Comparison of ENCODE assay signal across 8 cellular contexts in the genomic region with DNA sequence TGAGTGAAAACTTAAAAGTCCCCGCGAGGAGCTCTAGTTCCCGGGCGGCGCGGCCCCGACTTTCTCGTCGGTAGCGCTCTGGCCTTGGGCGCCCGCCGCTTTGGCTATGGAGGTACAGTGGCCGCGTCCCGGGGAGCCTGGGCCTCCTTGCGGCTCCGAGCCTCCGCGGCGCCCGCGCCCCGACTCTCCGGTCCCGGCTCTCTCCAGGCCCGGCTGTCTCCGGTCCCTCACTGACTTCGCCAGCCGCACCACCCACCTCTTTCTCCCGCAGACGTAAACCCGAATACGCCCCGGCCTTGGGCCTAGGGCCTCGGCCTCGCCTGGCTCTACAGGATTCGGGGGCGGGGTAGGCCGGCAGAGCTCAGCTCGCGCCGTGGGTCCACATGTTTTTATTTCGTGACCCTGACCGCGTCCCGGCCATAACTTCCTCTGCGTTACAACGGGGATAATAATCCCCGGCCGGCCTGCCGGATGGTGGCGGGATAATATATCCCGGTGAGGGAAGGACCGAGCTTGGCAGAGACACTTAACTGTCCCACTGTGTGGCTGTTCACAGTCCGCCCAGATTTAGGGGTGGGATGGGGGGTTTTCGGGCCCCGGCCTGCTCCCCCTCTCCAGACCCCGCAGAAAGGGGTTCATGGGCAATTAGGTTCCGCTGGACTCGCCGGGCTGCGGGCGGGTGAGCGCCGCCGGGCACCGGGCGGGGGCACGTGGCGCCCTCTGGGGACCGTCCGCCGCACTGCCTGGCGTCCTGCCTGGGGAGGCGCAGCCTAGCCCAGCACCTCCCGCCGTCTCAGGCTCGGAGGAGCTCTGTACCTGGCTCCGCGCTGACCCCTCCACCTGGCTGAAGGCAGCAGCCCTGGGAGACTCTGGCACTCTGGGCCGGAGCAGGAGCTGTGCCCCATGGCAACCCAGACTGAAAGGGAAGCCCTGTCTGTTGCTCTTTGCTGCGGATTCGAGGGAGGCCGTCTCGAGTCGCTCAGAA. TPM values are rescaled to one million over a fixed set of nuclear protein-coding genes. Genes with fewer than 3 reads are reported as not detected.
DNase-seq lines count a peak whose midpoint lies in the region; ATAC-seq and TF ChIP-seq lines count a peak whose summit lies in the region.

No MANE protein-coding gene starts in this region.

- in situ Hi-C loops in IMR-90 (cut with MboI; ENCODE audit: low sequenced_read_pairs), result no loop called here

- no peak overlapping the region for H2AK9ac ChIP-seq in IMR-90 (replicated peaks; ENCODE audit: low read depth, low read length, poor library complexity)

- H3K9me1 ChIP-seq in IMR-90 (ENCODE audit: insufficient read depth, low read length), result no peaks in the 10 kb centered on the region

- intact Hi-C loops in IMR-90 (cut with micrococcal nuclease), result loop anchor here (1.0 kb wide), 1 partner anchor 346 kb away; no protein-coding TSS in a partner anchor
- intact Hi-C loops in dorsolateral prefrontal cortex (cut with DNase I), result no loop called here

- H3K36me3 ChIP-seq in IMR-90 (ENCODE audit: control insufficient read depth, insufficient read depth, low read length), result no peaks in the 10 kb centered on the region

- 4% methylated on average over 23 of the region's 87 CpGs; no CpG with 5 or more reads in 1 of the 2 experiments for WGBS in IMR-90 (ENCODE audit: extremely low coverage in 2 of 2, insufficient read length in 1 of 2), 2 experiments

- H2AK5ac ChIP-seq in IMR-90 (ENCODE audit: low read depth, low read length), result no peak overlapping the region

- H3K4ac ChIP-seq in IMR-90 (ENCODE audit: low read depth, low read length), result no peak overlapping the region

- peak; percentile 62 for TF ChIP-seq RAD21 in IMR-90 (IDR thresholded peaks at IDR 0.05; ENCODE audit: low read length)

- no peak overlapping the region for H3K14ac ChIP-seq in IMR-90 (replicated peaks; ENCODE audit: low read depth, low read length)

- TF ChIP-seq CTCF in IMR-90 (conservative IDR thresholded peaks at IDR 0.05; ENCODE audit: low read depth, low read length) (peak; percentile 61), dorsolateral prefrontal cortex (IDR thresholded peaks at IDR 0.05 in 54 of 56, conservative IDR thresholded peaks at IDR 0.05 in 2 of 56; ENCODE audit: low read depth in 1 of 56, partially characterized antibody in 56 of 56) (peak in 48 of 56 donors; percentile 16 to 60 (median 42))

- no peak overlapping the region for H4K8ac ChIP-seq in IMR-90 (ENCODE audit: low read depth in 2 of 2, low read length in 2 of 2)

- H3K4me2 ChIP-seq in IMR-90 (ENCODE audit: low read depth, low read length), result peak overlapping the region; percentile 58

- no peak overlapping the region for H2BK5ac ChIP-seq in IMR-90 (ENCODE audit: low read depth, low read length, poor library complexity, severe bottlenecking)

- no peak overlapping the region for H2BK20ac ChIP-seq in IMR-90 (ENCODE audit: low read depth, low read length)

- DNase-seq in AG20443 (ENCODE audit: low spot score) (peak; percentile 90), IMR-90 (no peak), dorsolateral prefrontal cortex (peak in 1 of 10 donors; percentile 48), lung microvascular endothelial cell (ENCODE audit: low read depth in 2 of 2) (peak; percentile 59 to 84), 8988T (no peak), NCI-H1105 treated with DMSO at 0.1 percent for 48 hours (lab: John Stamatoyannopoulos, UW) (no peak), NCI-H774 (lab: John Stamatoyannopoulos, UW) (no peak)

- ATAC-seq in GM19397 (IDR thresholded peaks at IDR 0.05; ENCODE audit: unreplicated experiment), result peak; percentile 84
- ATAC-seq in IMR-90 (ENCODE audit: low read depth), result peak; percentile 72

- H3K23ac ChIP-seq in IMR-90 (ENCODE audit: low read depth, low read length), result no peak overlapping the region

- no peaks in the 10 kb centered on the region for H3K79me1 ChIP-seq in IMR-90 (ENCODE audit: low read depth in 1 of 2, low read length in 2 of 2)

- TF ChIP-seq POLR2A in IMR-90 (IDR thresholded peaks at IDR 0.05; ENCODE audit: low read depth, low read length), result no peak

- POLR2A ChIA-PET in IMR-90 (lab: Charles Lee; ENCODE audit: unreplicated experiment), result no interaction called here

- H3K9ac ChIP-seq in IMR-90 (ENCODE audit: low read depth, low read length), result no peak overlapping the region

- BruUV-seq in IMR-90 (replicated peaks; lab: Mats Ljungman, UMichigan), result no TSS peak

- H2AFZ ChIP-seq in IMR-90 (replicated peaks; ENCODE audit: low read length, poor library complexity), result peak overlapping the region; percentile 73

- H3K56ac ChIP-seq in IMR-90 (ENCODE audit: extremely low read depth, insufficient read depth, low read length), result no peak overlapping the region

- no peak overlapping the region for H4K5ac ChIP-seq in IMR-90 (ENCODE audit: low read depth, low read length)

- H3K27ac ChIP-seq in IMR-90 (ENCODE audit: insufficient read depth, low read length) (no peak overlapping the region), dorsolateral prefrontal cortex (peak overlapping the region in 36 of 59 donors; percentile 6 to 89 (median 68))

- no peaks in the 10 kb centered on the region for H3K4me1 ChIP-seq in IMR-90 (ENCODE audit: control insufficient read depth, insufficient read depth, low read length)

- H3K18ac ChIP-seq in IMR-90 (ENCODE audit: low read depth, low read length), result no peak overlapping the region

- H3K4me3 ChIP-seq in IMR-90 (ENCODE audit: insufficient read depth, low read depth, low read length), result no peak overlapping the region
- H3K4me3 ChIP-seq in dorsolateral prefrontal cortex, result peak overlapping the region; percentile 3 to 63 (median 46)

- no peak overlapping the region for H2BK120ac ChIP-seq in IMR-90 (ENCODE audit: low read depth, low read length)

- H3K27me3 ChIP-seq in IMR-90 (ENCODE audit: control insufficient read depth, insufficient read depth, low read length), result peaks cover 54% of the 10 kb centered on the region
- peaks cover 9 to 100% (median 88%) of the 10 kb centered on the region in 45 donors for H3K27me3 ChIP-seq in dorsolateral prefrontal cortex

- CTCF ChIA-PET in IMR-90 (lab: Yijun Ruan, JAX), result interaction anchor here (0.7 kb wide), 1 partner anchor 347 kb away, joined by 3 read pairs; no protein-coding TSS in a partner anchor

- peaks cover 3% of the 10 kb centered on the region for H3K9me3 ChIP-seq in IMR-90 (ENCODE audit: control insufficient read depth, insufficient read depth, low read length)

- H2BK15ac ChIP-seq in IMR-90 (ENCODE audit: low read depth, low read length), result no peak overlapping the region

- no peaks in the 10 kb centered on the region for H4K20me1 ChIP-seq in IMR-90 (ENCODE audit: insufficient read depth, low read length)

- no peak overlapping the region for H4K91ac ChIP-seq in IMR-90 (ENCODE audit: insufficient read depth, low read depth, low read length)

- dilution Hi-C loops in IMR-90 (cut with HindIII; ENCODE audit: low sequenced_read_pairs, unreplicated experiment), result no loop called here

TF ChIP-seq in IMR-90, 13 proteins besides CTCF, POLR2A, EP300 and RAD21:
- peak; percentile 64 for TF ChIP-seq SMC3 (IDR thresholded peaks at IDR 0.05; ENCODE audit: low read depth, low read length)
- TF ChIP-seq, protein P1, sequence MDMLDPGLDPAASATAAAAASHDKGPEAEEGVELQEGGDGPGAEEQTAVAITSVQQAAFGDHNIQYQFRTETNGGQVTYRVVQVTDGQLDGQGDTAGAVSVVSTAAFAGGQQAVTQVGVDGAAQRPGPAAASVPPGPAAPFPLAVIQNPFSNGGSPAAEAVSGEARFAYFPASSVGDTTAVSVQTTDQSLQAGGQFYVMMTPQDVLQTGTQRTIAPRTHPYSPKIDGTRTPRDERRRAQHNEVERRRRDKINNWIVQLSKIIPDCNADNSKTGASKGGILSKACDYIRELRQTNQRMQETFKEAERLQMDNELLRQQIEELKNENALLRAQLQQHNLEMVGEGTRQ (IDR thresholded peaks at IDR 0.05; ENCODE audit: low read depth, low read length), result no peak

RNA-seq across cellular contexts. Expression of a gene that starts 10.1 kb away (rescaled TPM):
- 0.83 and 1.3 TPM in 2 replicates for total RNA-seq in IMR-90 (2012; rRNA removed)
- 0.86 and 1.3 TPM in 2 replicates for polyA plus RNA-seq in IMR-90 (2012; rRNA removed)
- 0.08 and 0.67 TPM in 2 replicates for polyA plus RNA-seq in IMR-90 (2012; cell fraction: cytosol; rRNA removed)
- polyA plus RNA-seq in IMR-90 (2012; cell fraction: nucleus; rRNA removed; ENCODE audit: low replicate concordance), result 1.3 and 2.4 TPM in 2 replicates
- 10 to 100 TPM in 10 of 120 experiments, 1 to 10 TPM in 108, under 1 TPM in 2; 0.36 to 15.5 (median 3.5) TPM for total RNA-seq in dorsolateral prefrontal cortex
- total RNA-seq in lung microvascular endothelial cell, result 2.0 and 4.4 TPM in 2 replicates

Comparison
In these comparisons a context has a peak if more than half of its experiments do, and no peak if none do; other contexts are left out.
1. DNase-seq: peak in AG20443 (single experiment) and lung microvascular endothelial cell (2 of 2); none in IMR-90 (single experiment), 8988T (single experiment), NCI-H1105 treated with DMSO at 0.1 percent for 48 hours (single experiment) and NCI-H774 (single experiment).